30 cellular contexts compared by ENCODE assay signal in the genomic region with DNA sequence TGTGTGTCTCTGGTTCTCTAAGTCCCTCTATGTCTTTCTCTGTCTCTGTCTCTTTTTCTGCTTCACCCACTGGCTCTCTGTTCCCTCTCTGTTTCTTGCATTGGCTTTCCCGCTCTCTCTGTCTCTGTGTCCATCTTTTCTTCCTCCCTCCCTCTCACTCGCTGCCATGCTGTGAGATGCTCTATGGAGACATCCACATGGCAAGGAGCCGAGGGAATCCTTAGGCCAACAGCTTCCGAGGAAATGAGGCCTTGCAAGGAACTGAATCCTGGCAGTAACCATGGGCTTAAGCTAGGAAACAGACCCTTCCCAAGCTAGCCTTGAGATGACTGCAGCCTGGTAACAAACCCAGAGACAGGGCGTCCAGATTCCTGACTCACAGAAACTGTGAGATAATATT.
DNase-seq lines count a peak whose midpoint lies in the region; ATAC-seq and TF ChIP-seq lines count a peak whose summit lies in the region.
"Had no signal": no experiment of that assay in that cellular context is flagged by ENCODE, and none has a peak within 500 bp of the region (broad histone marks: within the 10 kb centered on the region; RNA-seq: fewer than 3 reads in every experiment).

No MANE protein-coding gene starts in this region.

- H3K27ac Mint-ChIP-seq in glutamatergic neuron (ENCODE audit: unreplicated experiment), result peak overlapping the region; percentile 21
- no peak overlapping the region for H3K27ac Mint-ChIP-seq in activated CD4-positive, alpha-beta memory T cell treated with anti-CD3 and anti-CD28 coated beads, Interleukin-2, amount 10 ng/mL, durations not matched to agents 7 days and 5 days
- H3K27ac Mint-ChIP-seq: B cell; CD14-positive monocyte; CD4-positive, alpha-beta memory T cell; CD4-positive, alpha-beta T cell; CD4-positive, CD25-positive, alpha-beta regulatory T cell; CD8-positive, alpha-beta memory T cell; CD8-positive, alpha-beta T cell had no signal

- ATAC-seq in stimulated activated naive CD8-positive, alpha-beta T cell treated with anti-CD3 and anti-CD28 coated beads, Interleukin-15, Interleukin-2, amounts not matched to agents 100 U/mL and 50 U/mL, for 24 hours, result no peak
- ATAC-seq in GM19023 (IDR thresholded peaks at IDR 0.05; ENCODE audit: unreplicated experiment), result no peak
- ATAC-seq: A549; CD8-positive, alpha-beta T cell had no signal

- CTCF ChIA-PET in activated CD4-positive, alpha-beta memory T cell treated with anti-CD3 and anti-CD28 coated beads, Interleukin-2, amount 10 ng/mL, durations not matched to agents 7 days and 5 days (lab: Charles Lee), result no interaction called here

- no peaks in the 10 kb centered on the region for H3K36me3 Mint-ChIP-seq in glutamatergic neuron (ENCODE audit: unreplicated experiment)
- no peaks in the 10 kb centered on the region for H3K36me3 Mint-ChIP-seq in activated CD4-positive, alpha-beta memory T cell treated with anti-CD3 and anti-CD28 coated beads, Interleukin-2, amount 10 ng/mL, durations not matched to agents 7 days and 5 days (ENCODE audit: low read depth)
- H3K36me3 Mint-ChIP-seq: CD14-positive monocyte; CD4-positive, alpha-beta memory T cell; CD4-positive, CD25-positive, alpha-beta regulatory T cell; CD8-positive, alpha-beta memory T cell; CD8-positive, alpha-beta T cell had no signal

- in situ Hi-C loops in G401 (cut with HindIII; ENCODE audit: low sequenced_read_pairs), result no loop called here

- H3K9me3 Mint-ChIP-seq in glutamatergic neuron (ENCODE audit: unreplicated experiment), result peaks cover 3% of the 10 kb centered on the region
- peaks cover 21% of the 10 kb centered on the region for H3K9me3 Mint-ChIP-seq in activated CD4-positive, alpha-beta memory T cell treated with anti-CD3 and anti-CD28 coated beads, Interleukin-2, amount 10 ng/mL, durations not matched to agents 7 days and 5 days

- DNase-seq in G401 (ENCODE audit: low spot score), result peak; percentile 72
- peak; percentile 62 for DNase-seq in cerebellar cortex (ENCODE audit: low spot score)
- peak; percentile 27 for DNase-seq in cerebellum (ENCODE audit: low spot score)
- no peak for DNase-seq in glutamatergic neuron
- no peak for DNase-seq in activated CD4-positive, alpha-beta memory T cell treated with anti-CD3 and anti-CD28 coated beads, Interleukin-2, amount 10 ng/mL, durations not matched to agents 7 days and 5 days
- DNase-seq in stimulated activated naive CD8-positive, alpha-beta T cell treated with anti-CD3 and anti-CD28 coated beads, Interleukin-15, Interleukin-2, amounts not matched to agents 100 U/mL and 50 U/mL, for 24 hours, result no peak
- DNase-seq in NOMO-1 treated with DMSO at 0.1 percent for 48 hours (lab: John Stamatoyannopoulos, UW; ENCODE audit: unreplicated experiment), result no peak
- DNase-seq: 8988T; ACHN; AML-193; BE2C; Caco-2; Calu3; CD4-positive, alpha-beta memory T cell; CD4-positive, alpha-beta T cell; CD4-positive, CD25-positive, alpha-beta regulatory T cell; CD8-positive, alpha-beta memory T cell; CD8-positive, alpha-beta T cell; COR-L47; DMS 273 treated with DMSO at 0.1 percent for 48 hours; DMS153; DMS53; DMS79; DMS79 treated with DMSO at 0.1 percent for 48 hours; DND-41; EL had no signal

- peaks cover 2% of the 10 kb centered on the region for H3K4me1 Mint-ChIP-seq in glutamatergic neuron (ENCODE audit: low read depth, unreplicated experiment)
- H3K4me1 Mint-ChIP-seq in activated CD4-positive, alpha-beta memory T cell treated with anti-CD3 and anti-CD28 coated beads, Interleukin-2, amount 10 ng/mL, durations not matched to agents 7 days and 5 days, result no peaks in the 10 kb centered on the region
- H3K4me1 Mint-ChIP-seq: B cell; CD14-positive monocyte; CD4-positive, alpha-beta memory T cell; CD8-positive, alpha-beta memory T cell had no signal

- POLR2A ChIA-PET in activated CD4-positive, alpha-beta memory T cell treated with anti-CD3 and anti-CD28 coated beads, Interleukin-2, amount 10 ng/mL, durations not matched to agents 7 days and 5 days (lab: Charles Lee), result no interaction called here

- H3K4me3 Mint-ChIP-seq in glutamatergic neuron (ENCODE audit: unreplicated experiment), result no peak overlapping the region
- no peak overlapping the region for H3K4me3 Mint-ChIP-seq in activated CD4-positive, alpha-beta memory T cell treated with anti-CD3 and anti-CD28 coated beads, Interleukin-2, amount 10 ng/mL, durations not matched to agents 7 days and 5 days
- H3K4me3 Mint-ChIP-seq: B cell; CD14-positive monocyte; CD4-positive, alpha-beta memory T cell; CD4-positive, alpha-beta T cell; CD4-positive, CD25-positive, alpha-beta regulatory T cell; CD8-positive, alpha-beta memory T cell; CD8-positive, alpha-beta T cell had no signal

- no peak for TF ChIP-seq CTCF in glutamatergic neuron (IDR thresholded peaks at IDR 0.05; ENCODE audit: partially characterized antibody, unreplicated experiment)

- H3K27me3 Mint-ChIP-seq in glutamatergic neuron (ENCODE audit: unreplicated experiment), result no peaks in the 10 kb centered on the region
- H3K27me3 Mint-ChIP-seq in activated CD4-positive, alpha-beta memory T cell treated with anti-CD3 and anti-CD28 coated beads, Interleukin-2, amount 10 ng/mL, durations not matched to agents 7 days and 5 days, result no peaks in the 10 kb centered on the region
- H3K27me3 Mint-ChIP-seq: B cell; CD4-positive, alpha-beta memory T cell; CD4-positive, alpha-beta T cell; CD4-positive, CD25-positive, alpha-beta regulatory T cell; CD8-positive, alpha-beta memory T cell had no signal

Comparison
In these comparisons a context has a peak if more than half of its experiments do, and no peak if none do; other contexts are left out.
1. DNase-seq: peak in G401 (single experiment), cerebellar cortex (single experiment) and cerebellum (single experiment); none in glutamatergic neuron (single experiment), activated CD4-positive, alpha-beta memory T cell treated with anti-CD3 and anti-CD28 coated beads, Interleukin-2, amount 10 ng/mL, durations not matched to agents 7 days and 5 days (single experiment), stimulated activated naive CD8-positive, alpha-beta T cell treated with anti-CD3 and anti-CD28 coated beads, Interleukin-15, Interleukin-2, amounts not matched to agents 100 U/mL and 50 U/mL, for 24 hours (single experiment) and NOMO-1 treated with DMSO at 0.1 percent for 48 hours (single experiment).